In the genomic region with DNA sequence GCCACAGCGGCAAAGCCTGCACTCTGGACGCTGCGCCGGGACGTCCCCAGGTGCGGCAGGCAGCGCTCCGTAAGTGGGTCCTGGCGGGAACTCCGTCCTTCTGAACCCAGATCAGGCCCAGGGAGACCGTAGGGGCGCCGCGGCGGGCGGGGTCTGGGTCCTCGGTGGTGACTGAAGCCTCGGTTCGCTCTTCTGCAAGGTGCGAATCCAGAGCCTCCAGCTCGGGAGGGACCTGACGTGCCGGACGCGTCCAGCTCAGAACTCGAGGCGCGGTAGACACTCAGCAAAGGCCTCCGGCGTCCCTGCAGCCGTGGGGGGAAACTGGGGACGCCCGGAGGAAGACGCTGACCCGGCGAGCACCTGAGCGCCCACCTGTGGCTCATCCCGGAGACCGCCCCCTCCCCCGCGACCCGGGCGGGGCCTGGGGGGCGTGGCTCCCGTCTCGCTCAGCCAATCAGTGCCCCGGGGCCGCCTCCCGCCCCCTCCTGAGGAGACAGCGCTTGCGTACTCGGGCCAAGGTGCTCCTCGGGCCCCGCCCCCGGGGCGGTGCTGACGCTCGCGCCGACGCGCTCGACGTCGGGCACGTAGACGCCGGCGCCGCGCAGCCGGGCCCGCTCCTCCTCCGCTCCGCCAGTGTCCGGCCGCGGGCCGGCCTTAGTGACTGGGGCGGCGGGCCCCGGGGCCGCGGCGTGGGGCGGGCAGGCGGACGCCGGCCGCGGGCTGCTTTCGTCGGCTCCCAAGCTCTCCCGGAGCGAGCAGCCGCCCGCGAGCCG, we compare ENCODE assay signal across 8 cellular contexts. TPM values are rescaled to one million over a fixed set of nuclear protein-coding genes. Genes with fewer than 3 reads are reported as not detected.
DNase-seq lines count a peak whose midpoint lies in the region; ATAC-seq, FAIRE-seq and TF ChIP-seq lines count a peak whose summit lies in the region.

A gene (plus strand): TSS at position 587 of the 773 bp plus-strand sequence. CDS start 1,483 bp downstream, outside the sequence.

- H3K9me3 ChIP-seq in astrocyte (ENCODE audit: insufficient read depth, low read depth, low read length): no peaks in the 10 kb centered on the region
- no peaks in the 10 kb centered on the region for H3K9me3 ChIP-seq in hepatocyte (ENCODE audit: low read depth)
- no peaks in the 10 kb centered on the region for H3K9me3 ChIP-seq in aorta (ENCODE audit: control insufficient read depth, low read length)

- no peak for TF ChIP-seq CTCF in astrocyte (IDR thresholded peaks at IDR 0.05; ENCODE audit: insufficient read depth, low read depth, low read length)
- TF ChIP-seq CTCF in hepatocyte (IDR thresholded peaks at IDR 0.05; ENCODE audit: poor library complexity): no peak

- peak within 1 kb of the TSS; percentile 74 for H3K4me3 ChIP-seq in astrocyte (ENCODE audit: insufficient read depth, low read depth, low read length)
- H3K4me3 ChIP-seq in hepatocyte: peak within 1 kb of the TSS; percentile 80
- peak within 1 kb of the TSS; percentile 90 to 93 for H3K4me3 ChIP-seq in aorta (ENCODE audit: low read length in 2 of 2)

- DNase-seq in NCI-H2029 (lab: John Stamatoyannopoulos, UW) (peak; percentile 94), T-helper 22 cell (ENCODE audit: low read depth) (peak; percentile 92), astrocyte (ENCODE audit: low read depth) (peak; percentile 79), hepatocyte (ENCODE audit: low spot score) (peak; percentile 99), renal cortical epithelial cell (ENCODE audit: low read depth) (peak; percentile 80), aorta (peak; percentile 97 to 98)

- H3K4me2 ChIP-seq in astrocyte (ENCODE audit: low read length): peak within 1 kb of the TSS; percentile 96
- peak within 1 kb of the TSS; percentile 93 for H3K4me2 ChIP-seq in hepatocyte

- H3K79me2 ChIP-seq in astrocyte (ENCODE audit: insufficient read depth, low read length) (peaks cover 46% of the 10 kb centered on the region), hepatocyte (peaks cover 49% of the 10 kb centered on the region)

- H3K27ac ChIP-seq in astrocyte (ENCODE audit: low read depth, low read length) (peak within 1 kb of the TSS; percentile 87), hepatocyte (peak within 1 kb of the TSS; percentile 88), aorta (ENCODE audit: low read depth in 1 of 2, low read length in 2 of 2) (no peak within 1 kb of the TSS)

- FAIRE-seq in astrocyte (lab: Jason Lieb, UNC): no peak

- H4K20me1 ChIP-seq in astrocyte (ENCODE audit: insufficient read depth, low read length) (peaks cover 40% of the 10 kb centered on the region), hepatocyte (ENCODE audit: insufficient read depth, poor library complexity, severe bottlenecking) (peaks cover 18% of the 10 kb centered on the region)

- H3K27ac Mint-ChIP-seq in astrocyte (ENCODE audit: unreplicated experiment): peak within 1 kb of the TSS; percentile 72

- peak within 1 kb of the TSS; percentile 93 for H3K4me3 Mint-ChIP-seq in astrocyte (ENCODE audit: unreplicated experiment)

- intact Hi-C loops in aorta (cut with DNase I): loop anchor here in 1 of 2 donors (1.0 to 5.0 kb wide), 2 partner anchors 66 to 127 kb away; a partner anchor contains a TSS

- H3K36me3 Mint-ChIP-seq in astrocyte (ENCODE audit: low read depth, unreplicated experiment): no peaks in the 10 kb centered on the region

- H3K9me2 ChIP-seq in hepatocyte (replicated peaks; ENCODE audit: insufficient read depth): no peaks in the 10 kb centered on the region

- no peaks in the 10 kb centered on the region for H3K9me3 Mint-ChIP-seq in astrocyte (ENCODE audit: unreplicated experiment)

- ATAC-seq in GM18508 (IDR thresholded peaks at IDR 0.05; ENCODE audit: insufficient read depth, unreplicated experiment) (peak; percentile 57), HG02981 (IDR thresholded peaks at IDR 0.05; ENCODE audit: unreplicated experiment) (peak; percentile 90), aorta (ENCODE audit: low FRiP score) (peak; percentile 99)

- peaks cover 6% of the 10 kb centered on the region for H3K27me3 Mint-ChIP-seq in astrocyte (ENCODE audit: low read depth, unreplicated experiment)

- H2AFZ ChIP-seq in astrocyte (ENCODE audit: low read depth, low read length) (peak within 1 kb of the TSS; percentile 99), hepatocyte (peak within 1 kb of the TSS; percentile 94)

- H3K4me1 ChIP-seq in astrocyte (ENCODE audit: insufficient read depth, low read length) (peaks cover 6% of the 10 kb centered on the region), hepatocyte (ENCODE audit: insufficient read depth) (peaks cover 11% of the 10 kb centered on the region), aorta (ENCODE audit: control insufficient read depth in 1 of 2, insufficient read depth in 2 of 2, low read length in 2 of 2) (no peaks in the 10 kb centered on the region)

- H3K27me3 ChIP-seq in astrocyte (ENCODE audit: insufficient read depth, low read length) (peaks cover 2% of the 10 kb centered on the region), hepatocyte (peaks cover 7% of the 10 kb centered on the region), aorta (ENCODE audit: control insufficient read depth in 1 of 2, insufficient read depth in 2 of 2, low read length in 1 of 2) (no peaks in the 10 kb centered on the region)

- peaks cover 8% of the 10 kb centered on the region for H3K36me3 ChIP-seq in astrocyte (ENCODE audit: insufficient read depth, low read length)
- H3K36me3 ChIP-seq in hepatocyte (replicated peaks; ENCODE audit: insufficient read depth, low read depth): no peaks in the 10 kb centered on the region
- H3K36me3 ChIP-seq in aorta (ENCODE audit: control insufficient read depth in 1 of 2, insufficient read depth in 2 of 2, low read length in 1 of 2): peaks cover 2 to 5% of the 10 kb centered on the region in 2 donors

- H3K4me1 Mint-ChIP-seq in astrocyte (ENCODE audit: low read depth, unreplicated experiment): peaks cover 9% of the 10 kb centered on the region

- peak within 1 kb of the TSS; percentile 94 for H3K9ac ChIP-seq in astrocyte (ENCODE audit: low read length)

- 0% methylated on average over 62 of the region's 99 CpGs for WGBS in hepatocyte (ENCODE audit: low lambda C conversion rate, missing lambda C conversion rate)
- WGBS in aorta, 2 donors: 0% methylated on average over 22 to 99 of the region's 99 CpGs

RNA-seq across cellular contexts. Expression of the gene that starts here (rescaled TPM):
- total RNA-seq in astrocyte (48.0 and 54.7 TPM in 2 replicates), hepatocyte (39.6 and 58.4 TPM in 2 replicates), renal cortical epithelial cell (28.1 and 52.5 TPM in 2 replicates), aorta (10 to 100 TPM; 73.4 to 74.7 TPM)
- polyA plus RNA-seq in hepatocyte (36.0 and 36.2 TPM in 2 replicates), aorta (10 to 100 TPM; 19.0 to 24.7 TPM)

Comparison
In these comparisons a context has a peak if more than half of its experiments do, and no peak if none do; other contexts are left out.
1. H3K27ac ChIP-seq: peak in astrocyte (single experiment) and hepatocyte (single experiment); none in aorta (0 of 2).
2. Peak in every context shown above with its lines, with median percentiles within 50 percentile points of each other: ATAC-seq, DNase-seq and H3K4me3 ChIP-seq.